Comparison of ENCODE assay signal across 8 cellular contexts in the genomic region with DNA sequence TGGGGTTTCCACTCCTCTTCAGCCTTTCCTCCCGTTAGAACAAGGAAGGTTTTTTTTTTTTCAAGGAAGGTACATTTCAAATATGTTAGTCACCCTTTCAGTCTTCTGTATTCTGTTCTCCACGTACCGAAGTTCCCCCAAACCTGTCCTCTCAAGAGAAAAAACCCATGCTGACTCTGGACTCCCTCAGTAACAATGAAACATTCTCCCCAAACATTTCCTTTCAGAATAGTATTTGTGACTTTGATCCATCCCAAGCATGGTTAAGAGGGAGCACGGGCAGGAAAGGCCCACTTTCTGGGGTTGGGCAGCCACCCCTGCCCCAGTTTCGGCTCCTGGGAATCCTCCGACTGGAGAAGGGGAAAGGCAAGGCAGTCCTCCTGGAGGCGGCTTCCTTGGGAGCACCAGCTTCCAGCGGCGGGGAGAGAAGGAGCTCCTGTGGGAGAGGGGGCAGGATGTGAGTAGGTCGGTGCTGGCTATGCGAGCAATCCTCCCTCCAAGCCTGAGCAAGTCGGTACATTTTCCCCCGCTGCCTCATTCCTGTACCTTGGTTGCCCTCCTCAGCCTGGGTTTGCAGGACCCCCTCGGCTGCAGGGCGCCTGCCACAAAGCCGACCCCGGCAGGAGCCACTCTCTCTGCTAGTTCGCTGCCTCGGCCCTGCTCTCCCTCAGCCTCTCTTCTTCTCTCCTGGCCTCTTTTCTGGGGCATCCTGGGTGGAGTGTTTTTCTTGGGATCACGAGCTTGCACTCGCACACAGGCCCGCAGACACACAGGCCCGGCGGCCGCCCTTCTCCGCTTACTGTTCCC. TPM values are rescaled to one million over a fixed set of nuclear protein-coding genes. Genes with fewer than 3 reads are reported as not detected.
DNase-seq lines count a peak whose midpoint lies in the region; FAIRE-seq and TF ChIP-seq lines count a peak whose summit lies in the region.

No MANE protein-coding gene starts in this region.

- CTCF ChIA-PET in activated naive CD4-positive, alpha-beta T cell treated with anti-CD3 and anti-CD28 coated beads for 36 hours (lab: Charles Lee) = interaction anchor here (0.7 kb wide), 1 partner anchor 53 kb away, joined by 3 read pairs; no protein-coding TSS in a partner anchor

- no peak for DNase-seq in activated naive CD4-positive, alpha-beta T cell treated with anti-CD3 and anti-CD28 coated beads for 36 hours
- no peak for DNase-seq in activated naive CD4-positive, alpha-beta T cell treated with anti-CD3 and anti-CD28 coated beads, Interleukin-2, amount 50 U/mL, for 16 hours
- DNase-seq in brain microvascular endothelial cell (no peak), mesendoderm (peak; percentile 59), urothelium cell line (ENCODE audit: low spot score) (peak; percentile 37), GOT3 (lab: John Stamatoyannopoulos, UW) (no peak), RPMI8226 (no peak), DMS53 treated with DMSO at 0.1 percent for 48 hours (lab: John Stamatoyannopoulos, UW; ENCODE audit: unreplicated experiment) (no peak)

- no peaks in the 10 kb centered on the region for H3K79me2 ChIP-seq in mesendoderm (ENCODE audit: control insufficient read depth, insufficient read depth, low read length)

- H3K56ac ChIP-seq in mesendoderm (ENCODE audit: low read length) = peak overlapping the region; percentile 47

- no CpG with 5 or more reads among the region's 26 CpGs for WGBS in mesendoderm (ENCODE audit: extremely low coverage, insufficient coverage, low lambda C conversion rate)

- no peak overlapping the region for H4K8ac ChIP-seq in mesendoderm (ENCODE audit: low read depth, low read length)

- H3K79me1 ChIP-seq in mesendoderm (ENCODE audit: low read length) = no peaks in the 10 kb centered on the region

- in situ Hi-C loops in brain microvascular endothelial cell (cut with HindIII; ENCODE audit: low pct_ligation_motif_present, low sequenced_read_pairs) = no loop called here

- no peak overlapping the region for H4K5ac ChIP-seq in mesendoderm (ENCODE audit: low read length)

- H3K27ac ChIP-seq in brain microvascular endothelial cell = no peak overlapping the region
- H3K27ac ChIP-seq in mesendoderm (ENCODE audit: low read depth, low read length) = no peak overlapping the region

- H3K27me3 Mint-ChIP-seq in activated naive CD4-positive, alpha-beta T cell treated with anti-CD3 and anti-CD28 coated beads for 36 hours (ENCODE audit: low read depth) = peaks cover 80% of the 10 kb centered on the region

- H2BK15ac ChIP-seq in mesendoderm (replicated peaks; ENCODE audit: low read depth) = no peak overlapping the region

- H3K4me3 Mint-ChIP-seq in activated naive CD4-positive, alpha-beta T cell treated with anti-CD3 and anti-CD28 coated beads for 36 hours = peak overlapping the region; percentile 80

- H3K18ac ChIP-seq in mesendoderm (ENCODE audit: low read length) = no peak overlapping the region

- peaks cover 30% of the 10 kb centered on the region for H3K4me1 Mint-ChIP-seq in activated naive CD4-positive, alpha-beta T cell treated with anti-CD3 and anti-CD28 coated beads for 36 hours (ENCODE audit: low read depth)

- H3K4ac ChIP-seq in mesendoderm (ENCODE audit: low read depth, low read length) = no peak overlapping the region

- FAIRE-seq in urothelium cell line (lab: Jason Lieb, UNC) = peak; percentile 44

- H2AK5ac ChIP-seq in mesendoderm (ENCODE audit: low read length) = no peak overlapping the region

- H3K36me3 ChIP-seq in brain microvascular endothelial cell (replicated peaks) (no peaks in the 10 kb centered on the region), mesendoderm (ENCODE audit: control insufficient read depth, insufficient read depth, low read length) (no peaks in the 10 kb centered on the region)

- peak overlapping the region; percentile 68 for H3K4me3 ChIP-seq in brain microvascular endothelial cell (ENCODE audit: low read depth, low read length)
- no peak overlapping the region for H3K4me3 ChIP-seq in mesendoderm (ENCODE audit: low read length)

- no peaks in the 10 kb centered on the region for H3K9me3 Mint-ChIP-seq in activated naive CD4-positive, alpha-beta T cell treated with anti-CD3 and anti-CD28 coated beads for 36 hours

- no peak overlapping the region for H3K27ac Mint-ChIP-seq in activated naive CD4-positive, alpha-beta T cell treated with anti-CD3 and anti-CD28 coated beads for 36 hours

- H3K23ac ChIP-seq in mesendoderm (ENCODE audit: low read length) = no peak overlapping the region

- H3K27me3 ChIP-seq in brain microvascular endothelial cell (replicated peaks) (peaks cover 97% of the 10 kb centered on the region), mesendoderm (ENCODE audit: insufficient read depth, low read length, poor library complexity) (peaks cover 79% of the 10 kb centered on the region)

- H3K9ac ChIP-seq in mesendoderm (ENCODE audit: low read length) = no peak overlapping the region

- no peak overlapping the region for H2BK120ac ChIP-seq in mesendoderm (ENCODE audit: low read depth, low read length)

- peaks cover 3% of the 10 kb centered on the region for H3K4me1 ChIP-seq in mesendoderm (ENCODE audit: control insufficient read depth, low read depth, low read length)

- TF ChIP-seq CTCF in brain microvascular endothelial cell (IDR thresholded peaks at IDR 0.05; ENCODE audit: low read depth, low read length, missing control alignments) = no peak

- no peak overlapping the region for H2BK5ac ChIP-seq in mesendoderm (ENCODE audit: low read length)

- peak overlapping the region; percentile 20 for H3K4me2 ChIP-seq in mesendoderm (ENCODE audit: low read length)

- H3K36me3 Mint-ChIP-seq in activated naive CD4-positive, alpha-beta T cell treated with anti-CD3 and anti-CD28 coated beads for 36 hours (ENCODE audit: low read depth) = peaks cover 3% of the 10 kb centered on the region

- intact Hi-C loops in activated naive CD4-positive, alpha-beta T cell treated with anti-CD3 and anti-CD28 coated beads for 36 hours (cut with micrococcal nuclease) = loop anchor here (5.0 to 10.0 kb wide), 2 partner anchors 147 to 1241 kb away; a partner anchor contains a TSS

RNA-seq across cellular contexts. Expression of a gene that starts 2.1 kb away (rescaled TPM):
- total RNA-seq in activated naive CD4-positive, alpha-beta T cell treated with anti-CD3 and anti-CD28 coated beads for 36 hours = under 1 TPM; 0.24 to 0.30 TPM
- 0.56 TPM for polyA plus RNA-seq in mesendoderm (2013, experiment 1 of 2)
- 0.91 TPM for polyA plus RNA-seq in mesendoderm (2013, experiment 2 of 2)

RNA-seq across cellular contexts. Expression of a gene that starts 4.6 kb away (rescaled TPM):
- total RNA-seq in activated naive CD4-positive, alpha-beta T cell treated with anti-CD3 and anti-CD28 coated beads for 36 hours = not detected
- polyA plus RNA-seq in mesendoderm (2013, experiment 1 of 2) = 0.04 TPM
- polyA plus RNA-seq in mesendoderm (2013, experiment 2 of 2) = 0.03 TPM

RNA-seq across cellular contexts. Expression of a gene that starts 32.7 kb away (rescaled TPM):
- total RNA-seq in activated naive CD4-positive, alpha-beta T cell treated with anti-CD3 and anti-CD28 coated beads for 36 hours = under 1 TPM in 1 of 2 experiments, not detected in 1; 0.14 TPM
- polyA plus RNA-seq in mesendoderm (2013, experiment 1 of 2) = not detected
- polyA plus RNA-seq in mesendoderm (2013, experiment 2 of 2) = not detected

RNA-seq across cellular contexts. Expression of a gene that starts 45.6 kb away (rescaled TPM):
- not detected for total RNA-seq in activated naive CD4-positive, alpha-beta T cell treated with anti-CD3 and anti-CD28 coated beads for 36 hours
- polyA plus RNA-seq in mesendoderm (2013, experiment 1 of 2) = not detected
- polyA plus RNA-seq in mesendoderm (2013, experiment 2 of 2) = not detected

RNA-seq across cellular contexts. Expression of a gene that starts 49.7 kb away (rescaled TPM):
- total RNA-seq in activated naive CD4-positive, alpha-beta T cell treated with anti-CD3 and anti-CD28 coated beads for 36 hours = not detected
- not detected for polyA plus RNA-seq in mesendoderm (2013, experiment 1 of 2)
- not detected for polyA plus RNA-seq in mesendoderm (2013, experiment 2 of 2)

Comparison
In these comparisons a context has a peak if more than half of its experiments do, and no peak if none do; other contexts are left out.
1. DNase-seq: peak in mesendoderm (single experiment) and urothelium cell line (single experiment); none in activated naive CD4-positive, alpha-beta T cell treated with anti-CD3 and anti-CD28 coated beads for 36 hours (single experiment), activated naive CD4-positive, alpha-beta T cell treated with anti-CD3 and anti-CD28 coated beads, Interleukin-2, amount 50 U/mL, for 16 hours (single experiment), brain microvascular endothelial cell (single experiment), GOT3 (single experiment), RPMI8226 (single experiment) and DMS53 treated with DMSO at 0.1 percent for 48 hours (single experiment).